In the genomic region with DNA sequence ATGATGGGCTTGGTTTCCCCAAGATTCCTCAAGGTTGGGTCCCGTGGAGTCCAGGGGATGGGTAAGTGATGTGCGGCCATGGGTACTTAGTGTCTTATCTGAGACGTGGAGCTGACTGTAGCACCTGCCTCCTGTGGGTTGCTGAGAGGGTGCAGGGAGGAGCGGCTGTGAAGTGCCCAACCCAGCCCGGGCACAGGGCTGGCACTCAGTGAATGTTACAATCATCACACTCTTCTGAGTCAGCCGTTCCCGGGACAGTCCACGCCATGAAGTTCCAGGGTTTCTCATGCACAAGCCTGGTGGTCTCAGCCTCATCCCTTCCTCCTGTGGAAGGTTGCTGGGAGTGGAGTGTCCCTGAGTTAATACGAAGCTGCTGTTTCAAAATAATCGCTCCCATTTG, we compare ENCODE assay signal across 1 cellular context.
TF ChIP-seq lines count a peak whose summit lies in the region.

No MANE protein-coding gene starts in this region.

TF ChIP-seq in GM23338, 12 proteins besides CTCF, POLR2A, EP300 and RAD21 (continued from another document):
- TF ChIP-seq, protein P1, sequence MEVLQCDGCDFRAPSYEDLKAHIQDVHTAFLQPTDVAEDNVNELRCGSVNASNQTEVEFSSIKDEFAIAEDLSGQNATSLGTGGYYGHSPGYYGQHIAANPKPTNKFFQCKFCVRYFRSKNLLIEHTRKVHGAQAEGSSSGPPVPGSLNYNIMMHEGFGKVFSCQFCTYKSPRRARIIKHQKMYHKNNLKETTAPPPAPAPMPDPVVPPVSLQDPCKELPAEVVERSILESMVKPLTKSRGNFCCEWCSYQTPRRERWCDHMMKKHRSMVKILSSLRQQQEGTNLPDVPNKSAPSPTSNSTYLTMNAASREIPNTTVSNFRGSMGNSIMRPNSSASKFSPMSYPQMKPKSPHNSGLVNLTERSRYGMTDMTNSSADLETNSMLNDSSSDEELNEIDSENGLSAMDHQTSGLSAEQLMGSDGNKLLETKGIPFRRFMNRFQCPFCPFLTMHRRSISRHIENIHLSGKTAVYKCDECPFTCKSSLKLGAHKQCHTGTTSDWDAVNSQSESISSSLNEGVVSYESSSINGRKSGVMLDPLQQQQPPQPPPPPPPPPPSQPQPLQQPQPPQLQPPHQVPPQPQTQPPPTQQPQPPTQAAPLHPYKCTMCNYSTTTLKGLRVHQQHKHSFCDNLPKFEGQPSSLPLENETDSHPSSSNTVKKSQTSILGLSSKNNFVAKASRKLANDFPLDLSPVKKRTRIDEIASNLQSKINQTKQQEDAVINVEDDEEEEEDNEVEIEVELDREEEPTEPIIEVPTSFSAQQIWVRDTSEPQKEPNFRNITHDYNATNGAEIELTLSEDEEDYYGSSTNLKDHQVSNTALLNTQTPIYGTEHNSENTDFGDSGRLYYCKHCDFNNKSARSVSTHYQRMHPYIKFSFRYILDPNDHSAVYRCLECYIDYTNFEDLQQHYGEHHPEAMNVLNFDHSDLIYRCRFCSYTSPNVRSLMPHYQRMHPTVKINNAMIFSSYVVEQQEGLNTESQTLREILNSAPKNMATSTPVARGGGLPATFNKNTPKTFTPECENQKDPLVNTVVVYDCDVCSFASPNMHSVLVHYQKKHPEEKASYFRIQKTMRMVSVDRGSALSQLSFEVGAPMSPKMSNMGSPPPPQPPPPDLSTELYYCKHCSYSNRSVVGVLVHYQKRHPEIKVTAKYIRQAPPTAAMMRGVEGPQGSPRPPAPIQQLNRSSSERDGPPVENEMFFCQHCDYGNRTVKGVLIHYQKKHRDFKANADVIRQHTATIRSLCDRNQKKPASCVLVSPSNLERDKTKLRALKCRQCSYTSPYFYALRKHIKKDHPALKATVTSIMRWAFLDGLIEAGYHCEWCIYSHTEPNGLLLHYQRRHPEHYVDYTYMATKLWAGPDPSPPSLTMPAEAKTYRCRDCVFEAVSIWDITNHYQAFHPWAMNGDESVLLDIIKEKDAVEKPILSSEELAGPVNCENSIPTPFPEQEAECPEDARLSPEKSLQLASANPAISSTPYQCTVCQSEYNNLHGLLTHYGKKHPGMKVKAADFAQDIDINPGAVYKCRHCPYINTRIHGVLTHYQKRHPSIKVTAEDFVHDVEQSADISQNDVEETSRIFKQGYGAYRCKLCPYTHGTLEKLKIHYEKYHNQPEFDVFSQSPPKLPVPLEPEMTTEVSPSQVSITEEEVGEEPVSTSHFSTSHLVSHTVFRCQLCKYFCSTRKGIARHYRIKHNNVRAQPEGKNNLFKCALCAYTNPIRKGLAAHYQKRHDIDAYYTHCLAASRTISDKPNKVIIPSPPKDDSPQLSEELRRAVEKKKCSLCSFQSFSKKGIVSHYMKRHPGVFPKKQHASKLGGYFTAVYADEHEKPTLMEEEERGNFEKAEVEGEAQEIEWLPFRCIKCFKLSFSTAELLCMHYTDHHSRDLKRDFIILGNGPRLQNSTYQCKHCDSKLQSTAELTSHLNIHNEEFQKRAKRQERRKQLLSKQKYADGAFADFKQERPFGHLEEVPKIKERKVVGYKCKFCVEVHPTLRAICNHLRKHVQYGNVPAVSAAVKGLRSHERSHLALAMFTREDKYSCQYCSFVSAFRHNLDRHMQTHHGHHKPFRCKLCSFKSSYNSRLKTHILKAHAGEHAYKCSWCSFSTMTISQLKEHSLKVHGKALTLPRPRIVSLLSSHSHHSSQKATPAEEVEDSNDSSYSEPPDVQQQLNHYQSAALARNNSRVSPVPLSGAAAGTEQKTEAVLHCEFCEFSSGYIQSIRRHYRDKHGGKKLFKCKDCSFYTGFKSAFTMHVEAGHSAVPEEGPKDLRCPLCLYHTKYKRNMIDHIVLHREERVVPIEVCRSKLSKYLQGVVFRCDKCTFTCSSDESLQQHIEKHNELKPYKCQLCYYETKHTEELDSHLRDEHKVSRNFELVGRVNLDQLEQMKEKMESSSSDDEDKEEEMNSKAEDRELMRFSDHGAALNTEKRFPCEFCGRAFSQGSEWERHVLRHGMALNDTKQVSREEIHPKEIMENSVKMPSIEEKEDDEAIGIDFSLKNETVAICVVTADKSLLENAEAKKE (CRISPR knock-in tag; IDR thresholded peaks at IDR 0.05), result no peak
- TF ChIP-seq, protein P2, sequence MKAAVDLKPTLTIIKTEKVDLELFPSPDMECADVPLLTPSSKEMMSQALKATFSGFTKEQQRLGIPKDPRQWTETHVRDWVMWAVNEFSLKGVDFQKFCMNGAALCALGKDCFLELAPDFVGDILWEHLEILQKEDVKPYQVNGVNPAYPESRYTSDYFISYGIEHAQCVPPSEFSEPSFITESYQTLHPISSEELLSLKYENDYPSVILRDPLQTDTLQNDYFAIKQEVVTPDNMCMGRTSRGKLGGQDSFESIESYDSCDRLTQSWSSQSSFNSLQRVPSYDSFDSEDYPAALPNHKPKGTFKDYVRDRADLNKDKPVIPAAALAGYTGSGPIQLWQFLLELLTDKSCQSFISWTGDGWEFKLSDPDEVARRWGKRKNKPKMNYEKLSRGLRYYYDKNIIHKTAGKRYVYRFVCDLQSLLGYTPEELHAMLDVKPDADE (IDR thresholded peaks at IDR 0.05), result no peak
- no peak for TF ChIP-seq ZNF114 (CRISPR knock-in tag; IDR thresholded peaks at IDR 0.05)
- no peak for TF ChIP-seq JUNB (IDR thresholded peaks at IDR 0.05; ENCODE audit: unreplicated experiment)
- TF ChIP-seq ZNF331 (CRISPR knock-in tag; IDR thresholded peaks at IDR 0.05; ENCODE audit: low read depth), result no peak
